ENCODE assay signal across 10 cellular contexts in genomic region chr19:1668339-1669123, GRCh38. TPM values are rescaled to one million over a fixed set of nuclear protein-coding genes. Genes with fewer than 3 reads are reported as not detected.
DNase-seq lines count a peak whose midpoint lies in the region; ATAC-seq and TF ChIP-seq lines count a peak whose summit lies in the region.
"Had no signal": no experiment of that assay in that cellular context is flagged by ENCODE, and none has a peak within 500 bp of the region (broad histone marks: within the 10 kb centered on the region; RNA-seq: fewer than 3 reads in every experiment).

No MANE protein-coding gene starts in this region.

- peaks cover 3 to 5% of the 10 kb centered on the region in 2 donors for H3K27me3 Mint-ChIP-seq in stimulated activated naive B cell treated with anti-CD40 and anti-IgM and Interleukin-4, amounts not matched to agents 10 μg/mL and 1 μg/mL and 100 μg/mL, for 72 hours

- in situ Hi-C loops in mammary epithelial cell (cut with MboI; ENCODE audit: low sequenced_read_pairs in 2 of 2), result no loop called here

- no peak overlapping the region for H3K27ac ChIP-seq in mammary epithelial cell (ENCODE audit: insufficient read depth, low read depth, low read length)
- H3K27ac ChIP-seq: heart right ventricle had no signal

- H3K4me2 ChIP-seq in mammary epithelial cell (ENCODE audit: insufficient read depth, low read depth, low read length), result no peak overlapping the region

- H4K20me1 ChIP-seq in mammary epithelial cell (ENCODE audit: insufficient read depth, low read length), result no peaks in the 10 kb centered on the region

- H3K9ac ChIP-seq in mammary epithelial cell (ENCODE audit: insufficient read depth, low read length), result no peak overlapping the region

- H3K4me3 Mint-ChIP-seq in stimulated activated naive B cell treated with anti-CD40 and anti-IgM and Interleukin-4, amounts not matched to agents 10 μg/mL and 1 μg/mL and 100 μg/mL, for 72 hours, result peak overlapping the region; percentile 75 to 79

- peak overlapping the region; percentile 88 for H3K27ac Mint-ChIP-seq in stimulated activated naive B cell treated with anti-CD40 and anti-IgM and Interleukin-4, amounts not matched to agents 10 μg/mL and 1 μg/mL and 100 μg/mL, for 72 hours

- no peak for TF ChIP-seq CTCF in mammary epithelial cell (conservative IDR thresholded peaks at IDR 0.05 in 1 of 2, IDR thresholded peaks at IDR 0.05 in 1 of 2; ENCODE audit: extremely low read depth in 1 of 2, insufficient read depth in 1 of 2, low read depth in 1 of 2, low read length in 2 of 2)

- WGBS in mammary epithelial cell (ENCODE audit: low coverage, missing lambda C conversion rate), result 0% methylated on average over 1 of the region's 19 CpGs

- peaks cover 6% of the 10 kb centered on the region for H3K27me3 ChIP-seq in mammary epithelial cell (ENCODE audit: insufficient read depth, low read length)

- peak overlapping the region; percentile 1 for H2AFZ ChIP-seq in mammary epithelial cell (ENCODE audit: low read depth, low read length)

- peak; percentile 76 for DNase-seq in activated effector memory CD4-positive, alpha-beta T cell treated with anti-CD3 and anti-CD28 coated beads, Interleukin-2, amount 50 U/mL, for 16 hours
- DNase-seq in activated effector memory CD4-positive, alpha-beta T cell treated with Interleukin-2 at 50 U/mL for 16 hours, result no peak
- DNase-seq in mammary epithelial cell (no peak), NCI-H1092 (lab: John Stamatoyannopoulos, UW) (no peak), ureter (ENCODE audit: low spot score) (no peak), NCI-H146 treated with DMSO at 0.1 percent for 48 hours (lab: John Stamatoyannopoulos, UW; ENCODE audit: unreplicated experiment) (no peak)
- DNase-seq in stimulated activated naive B cell treated with anti-CD40 and anti-IgM and Interleukin-4, amounts not matched to agents 10 μg/mL and 1 μg/mL and 100 μg/mL, for 72 hours, result peak; percentile 88
- DNase-seq: heart right ventricle had no signal

- CTCF ChIA-PET in mammary epithelial cell (lab: Charles Lee; ENCODE audit: low non-redundant PET), result interaction anchor here (0.7 kb wide), 1 partner anchor 122 kb away, joined by 3 read pairs; no protein-coding TSS in a partner anchor

- H3K9me3 ChIP-seq in mammary epithelial cell (replicated peaks; ENCODE audit: insufficient read depth, low read length), result no peaks in the 10 kb centered on the region
- H3K9me3 ChIP-seq: Caco-2, heart right ventricle had no signal

- no peaks in the 10 kb centered on the region for H3K9me3 Mint-ChIP-seq in stimulated activated naive B cell treated with anti-CD40 and anti-IgM and Interleukin-4, amounts not matched to agents 10 μg/mL and 1 μg/mL and 100 μg/mL, for 72 hours

- dilution Hi-C loops in mammary epithelial cell (cut with HindIII; ENCODE audit: low sequenced_read_pairs), result loop anchor here (5.0 kb wide), 1 partner anchor 106 kb away; no protein-coding TSS in a partner anchor

- intact Hi-C loops in mammary epithelial cell (cut with micrococcal nuclease), result no loop called here

- ATAC-seq in HG03460 (IDR thresholded peaks at IDR 0.05; ENCODE audit: unreplicated experiment), result peak; percentile 42
- peak; percentile 74 to 77 for ATAC-seq in stimulated activated naive B cell treated with anti-CD40 and anti-IgM and Interleukin-4, amounts not matched to agents 10 μg/mL and 1 μg/mL and 100 μg/mL, for 72 hours (replicated peaks)

- H3K79me2 ChIP-seq in mammary epithelial cell (ENCODE audit: insufficient read depth, low read length), result no peaks in the 10 kb centered on the region

- H3K4me1 Mint-ChIP-seq in stimulated activated naive B cell treated with anti-CD40 and anti-IgM and Interleukin-4, amounts not matched to agents 10 μg/mL and 1 μg/mL and 100 μg/mL, for 72 hours, result peaks cover 43 to 70% of the 10 kb centered on the region in 2 donors

- peaks cover 6% of the 10 kb centered on the region for H3K4me1 ChIP-seq in mammary epithelial cell (ENCODE audit: insufficient read depth, low read length)
- H3K4me1 ChIP-seq: Caco-2 had no signal

- H3K4me3 ChIP-seq in mammary epithelial cell (replicated peaks in 1 of 3; ENCODE audit: insufficient read depth in 1 of 3, low read depth in 2 of 3, low read length in 3 of 3), result no peak overlapping the region
- H3K4me3 ChIP-seq: heart right ventricle had no signal

- no TSS peak for BruUV-seq in mammary epithelial cell (replicated peaks; lab: Mats Ljungman, UMichigan)

- no peaks in the 10 kb centered on the region for H3K36me3 Mint-ChIP-seq in stimulated activated naive B cell treated with anti-CD40 and anti-IgM and Interleukin-4, amounts not matched to agents 10 μg/mL and 1 μg/mL and 100 μg/mL, for 72 hours

- no peaks in the 10 kb centered on the region for H3K36me3 ChIP-seq in mammary epithelial cell (ENCODE audit: insufficient read depth, low read length)
- H3K36me3 ChIP-seq: heart right ventricle had no signal

RNA-seq across cellular contexts. Expression of gene TCF3, which starts 16.1 kb away (rescaled TPM):
- total RNA-seq in mammary epithelial cell (100 to 1,000 TPM in 1 of 2 donors, 10 to 100 TPM in 1; 70.7 to 108 TPM), ureter (56.2 TPM)
- polyA plus RNA-seq in mammary epithelial cell, result 80.6 TPM
- polyA minus RNA-seq in mammary epithelial cell, result 71.4 TPM

Comparison
In these comparisons a context has a peak if more than half of its experiments do, and no peak if none do; other contexts are left out.
1. DNase-seq: peak in activated effector memory CD4-positive, alpha-beta T cell treated with anti-CD3 and anti-CD28 coated beads, Interleukin-2, amount 50 U/mL, for 16 hours (single experiment) and stimulated activated naive B cell treated with anti-CD40 and anti-IgM and Interleukin-4, amounts not matched to agents 10 μg/mL and 1 μg/mL and 100 μg/mL, for 72 hours (single experiment); none in activated effector memory CD4-positive, alpha-beta T cell treated with Interleukin-2 at 50 U/mL for 16 hours (single experiment), mammary epithelial cell (single experiment), NCI-H1092 (single experiment), ureter (single experiment) and NCI-H146 treated with DMSO at 0.1 percent for 48 hours (single experiment).